ENCODE assay signal across 11 cellular contexts in genomic region chr3:185420762-185421161, GRCh38. TPM values are rescaled to one million over a fixed set of nuclear protein-coding genes. Genes with fewer than 3 reads are reported as not detected.
DNase-seq lines count a peak whose midpoint lies in the region; ATAC-seq and TF ChIP-seq lines count a peak whose summit lies in the region.
"Had no signal": no experiment of that assay in that cellular context is flagged by ENCODE, and none has a peak within 500 bp of the region (broad histone marks: within the 10 kb centered on the region; RNA-seq: fewer than 3 reads in every experiment).

No MANE protein-coding gene starts in this region.

- intact Hi-C loops in stomach (cut with DNase I; ENCODE audit: low total_unique reads): no loop called here

- no peaks in the 10 kb centered on the region for H3K36me3 ChIP-seq in stomach
- H3K36me3 ChIP-seq: brain microvascular endothelial cell, ovary had no signal

- H3K4me1 ChIP-seq in stomach: peaks cover 0 to 12% (median 8%) of the 10 kb centered on the region in 4 donors

- peak overlapping the region in 4 of 5 donors; percentile 35 to 64 (median 52) for H3K27ac ChIP-seq in stomach
- H3K27ac ChIP-seq: brain microvascular endothelial cell, ovary had no signal

- TF ChIP-seq POLR2A in stomach (IDR thresholded peaks at IDR 0.05): no peak

- H3K4me3 ChIP-seq in stomach: no peak overlapping the region
- H3K4me3 ChIP-seq: ovary had no signal

- peak; percentile 25 for DNase-seq in NCI-H1436 (lab: John Stamatoyannopoulos, UW)
- DNase-seq in NCI-H1436 treated with DMSO at 0.1 percent for 48 hours (lab: John Stamatoyannopoulos, UW): no peak
- peak; percentile 86 for DNase-seq in NCI-H2196 treated with DMSO at 0.1 percent for 48 hours (lab: John Stamatoyannopoulos, UW; ENCODE audit: unreplicated experiment)
- peak; percentile 61 for DNase-seq in cerebellum (ENCODE audit: low spot score)
- DNase-seq in stomach: peak; percentile 73
- DNase-seq in retina: no peak
- DNase-seq in activated CD4-positive, CD25-positive, alpha-beta regulatory T cell treated with anti-CD3 and anti-CD28 coated beads, Interleukin-2, amount 50 U/mL, for 72 hours: no peak
- DNase-seq: brain microvascular endothelial cell, NCI-H1048, ovary had no signal

- H3K9me3 ChIP-seq in stomach: no peaks in the 10 kb centered on the region
- H3K9me3 ChIP-seq: ovary had no signal

- TF ChIP-seq CTCF in stomach (IDR thresholded peaks at IDR 0.05): no peak

- no peak for TF ChIP-seq EP300 in stomach (IDR thresholded peaks at IDR 0.05)

- WGBS in stomach, 5 donors: 20 to 54% (median 34%) methylated on average over 5 of the region's 5 CpGs

- no peak for ATAC-seq in HG03457 (IDR thresholded peaks at IDR 0.05; ENCODE audit: unreplicated experiment)

- H3K27me3 ChIP-seq in stomach: no peaks in the 10 kb centered on the region
- H3K27me3 ChIP-seq: brain microvascular endothelial cell, ovary had no signal

RNA-seq across cellular contexts. Expression of gene MAP3K13, which starts 57.8 kb away (rescaled TPM):
- total RNA-seq in cerebellum (48.9 TPM), stomach (100 to 1,000 TPM in 1 of 5 donors, 10 to 100 TPM in 4; 11.7 to 315 (median 28.7) TPM)
- polyA plus RNA-seq in stomach: 10 to 100 TPM; 22.8 to 43.5 (median 33.3) TPM

Comparison
In these comparisons a context has a peak if more than half of its experiments do, and no peak if none do; other contexts are left out.
1. DNase-seq: peak in NCI-H1436 (single experiment), NCI-H2196 treated with DMSO at 0.1 percent for 48 hours (single experiment), cerebellum (single experiment) and stomach (single experiment); none in NCI-H1436 treated with DMSO at 0.1 percent for 48 hours (single experiment), retina (single experiment) and activated CD4-positive, CD25-positive, alpha-beta regulatory T cell treated with anti-CD3 and anti-CD28 coated beads, Interleukin-2, amount 50 U/mL, for 72 hours (single experiment).